Comparison of ENCODE assay signal across 39 cellular contexts in genomic region chr15:96549136-96549535, GRCh38.
"Had no signal": no experiment of that assay in that cellular context is flagged by ENCODE, and none has a peak within 500 bp of the region (broad histone marks: within the 10 kb centered on the region; RNA-seq: fewer than 3 reads in every experiment).

No MANE protein-coding gene starts in this region.

- H3K27me3 ChIP-seq: adrenal gland, Peyer's patch had no signal

- FAIRE-seq: bronchial epithelial cell had no signal

- H3K36me3 ChIP-seq: adrenal gland, Peyer's patch had no signal

- H3K4me1 Mint-ChIP-seq: activated B cell treated with CpG ODN at 0.5 μM for 24 hours had no signal

- H3K4me3 Mint-ChIP-seq: activated B cell treated with CpG ODN at 0.5 μM for 24 hours; activated CD4-positive, alpha-beta memory T cell treated with anti-CD3 and anti-CD28 coated beads for 36 hours; activated naive CD4-positive, alpha-beta T cell treated with anti-CD3 and anti-CD28 coated beads for 36 hours; activated T-cell treated with anti-CD3 and anti-CD28 coated beads, Interleukin-2, amount 50 U/mL, for 4 hours; activated T-helper 1 cell treated with anti-CD3 and anti-CD28 coated beads, Interleukin-12 subunit alpha, Interleukin-12 subunit beta, Interleukin-2, Interleukin-4 antibody, amounts not matched to agents 30 ng/mL and 10 ng/mL and 1 ng/mL, durations not matched to agents 14 hours and 24 hours and 36 hours; brain had no signal

- H3K4me1 ChIP-seq: adrenal gland, Peyer's patch had no signal

- H3K36me3 Mint-ChIP-seq: activated CD4-positive, alpha-beta memory T cell treated with anti-CD3 and anti-CD28 coated beads for 36 hours; activated naive CD4-positive, alpha-beta T cell treated with anti-CD3 and anti-CD28 coated beads, Interleukin-2, amount 50 U/mL, for 72 hours; brain had no signal

- H3K9me3 ChIP-seq: adrenal gland, Peyer's patch had no signal

- H3K27ac ChIP-seq: adrenal gland, Peyer's patch, RWPE1, VCaP had no signal

- H3K9me3 Mint-ChIP-seq: activated B cell treated with CpG ODN at 0.5 μM for 24 hours; activated CD4-positive, alpha-beta memory T cell treated with anti-CD3 and anti-CD28 coated beads for 36 hours; activated naive CD4-positive, alpha-beta T cell treated with anti-CD3 and anti-CD28 coated beads for 36 hours; activated naive CD4-positive, alpha-beta T cell treated with anti-CD3 and anti-CD28 coated beads, Interleukin-2, amount 50 U/mL, for 72 hours; activated T-cell treated with anti-CD3 and anti-CD28 coated beads, Interleukin-2, amount 50 U/mL, for 4 hours; activated T-helper 1 cell treated with anti-CD3 and anti-CD28 coated beads, Interleukin-12 subunit alpha, Interleukin-12 subunit beta, Interleukin-2, Interleukin-4 antibody, amounts not matched to agents 30 ng/mL and 10 ng/mL and 1 ng/mL, durations not matched to agents 14 hours and 24 hours and 36 hours; brain had no signal

- DNase-seq: activated B cell treated with CpG ODN at 0.5 μM for 24 hours; activated CD4-positive, alpha-beta memory T cell treated with anti-CD3 and anti-CD28 coated beads for 36 hours; activated CD4-positive, alpha-beta T cell treated with anti-CD3 and anti-CD28 coated beads for 4 hours; activated CD4-positive, alpha-beta T cell treated with anti-CD3 and anti-CD28 coated beads, Interleukin-2, amount 50 U/mL, for 1 hour; activated CD4-positive, CD25-positive, alpha-beta regulatory T cell treated with anti-CD3 and anti-CD28 coated beads, Interleukin-2, amount 50 U/mL, for 72 hours; activated CD8-positive, alpha-beta memory T cell treated with anti-CD3 and anti-CD28 coated beads, Interleukin-2, amount 50 U/mL, for 4 hours; activated gamma-delta T cell treated with Interleukin-2 at 50 U/mL for 16 hours; activated naive CD4-positive, alpha-beta T cell treated with anti-CD3 and anti-CD28 coated beads for 36 hours; activated T-cell treated with anti-CD3 and anti-CD28 coated beads for 4 hours; activated T-cell treated with anti-CD3 and anti-CD28 coated beads, Interleukin-2, amount 50 U/mL, for 4 hours; adrenal gland; anterior cingulate cortex; Kasumi-1; KBM-7; MM.1S; MV-4-11; NCI-H1092; NCI-H1436 treated with DMSO at 0.1 percent for 48 hours; NCI-H1694 treated with DMSO at 0.1 percent for 48 hours; NCI-H2029; NCI-H2171; NCI-H510A; NCI-H526; NCI-H748 treated with DMSO at 0.1 percent for 48 hours; NK-92 treated with Interleukin-12 subunit alpha and Interleukin-12 subunit beta, amount 100 ng/mL, for 24 hours; PC-3; Peyer's patch; SIG-M5; SW 1271; T-helper 1 cell; T-helper 2 cell; T-helper 9 cell had no signal

- H3K27ac Mint-ChIP-seq: activated B cell treated with CpG ODN at 0.5 μM for 24 hours; activated CD4-positive, alpha-beta memory T cell treated with anti-CD3 and anti-CD28 coated beads for 36 hours; activated naive CD4-positive, alpha-beta T cell treated with anti-CD3 and anti-CD28 coated beads for 36 hours; activated naive CD4-positive, alpha-beta T cell treated with anti-CD3 and anti-CD28 coated beads, Interleukin-2, amount 50 U/mL, for 72 hours; activated T-helper 1 cell treated with anti-CD3 and anti-CD28 coated beads, Interleukin-12 subunit alpha, Interleukin-12 subunit beta, Interleukin-2, Interleukin-4 antibody, amounts not matched to agents 30 ng/mL and 10 ng/mL and 1 ng/mL, durations not matched to agents 14 hours and 24 hours and 36 hours; brain had no signal

- H3K4me3 ChIP-seq: adrenal gland, Peyer's patch had no signal

- ATAC-seq: activated naive CD4-positive, alpha-beta T cell treated with anti-CD3 and anti-CD28 coated beads, Interleukin-2, amount 50 U/mL, for 72 hours; activated T-cell treated with anti-CD3 and anti-CD28 coated beads, Interleukin-2, amount 50 U/mL, for 4 hours; PC-3; Right ventricle myocardium inferior had no signal

- H3K27me3 Mint-ChIP-seq: activated B cell treated with CpG ODN at 0.5 μM for 24 hours; activated CD4-positive, alpha-beta memory T cell treated with anti-CD3 and anti-CD28 coated beads for 36 hours had no signal
